Comparison of ENCODE assay signal across 12 cellular contexts in genomic region chr12:86264451-86265328, GRCh38. TPM values are rescaled to one million over a fixed set of nuclear protein-coding genes. Genes with fewer than 3 reads are reported as not detected.
A peak's percentile ranks its signal among the peaks of the same experiment; 100 is the strongest.
DNase-seq lines count a peak whose midpoint lies in the region; ATAC-seq and TF ChIP-seq lines count a peak whose summit lies in the region.
"Had no signal": no experiment of that assay in that cellular context is flagged by ENCODE, and none has a peak within 500 bp of the region (broad histone marks: within the 10 kb centered on the region; RNA-seq: fewer than 3 reads in every experiment).

No MANE protein-coding gene starts in this region.

- peak overlapping the region in 1 of 2 experiments; percentile 4 for H3K14ac ChIP-seq in mesenchymal stem cell (ENCODE audit: low read length in 2 of 2)

- H3K27ac ChIP-seq in SK-N-SH (ENCODE audit: low read depth in 2 of 2, low read length in 1 of 2) (no peak overlapping the region), endodermal cell (ENCODE audit: low read depth, low read length) (no peak overlapping the region), mesenchymal stem cell (ENCODE audit: low read length, poor library complexity, severe bottlenecking) (no peak overlapping the region)
- H3K27ac ChIP-seq: KMS-11 had no signal

- H2BK12ac ChIP-seq in mesenchymal stem cell (ENCODE audit: low read length in 2 of 2), result peak overlapping the region in 1 of 2 experiments; percentile 31

- H3K4me3 ChIP-seq in SK-N-SH (ENCODE audit: low read depth in 2 of 2, low read length in 1 of 2) (no peak overlapping the region), endodermal cell (ENCODE audit: low read length) (no peak overlapping the region), mesenchymal stem cell (ENCODE audit: insufficient read depth in 1 of 2, low read depth in 1 of 2, low read length in 2 of 2) (no peak overlapping the region)

- H3K79me1 ChIP-seq in mesenchymal stem cell (replicated peaks; ENCODE audit: low read length, poor library complexity, severe bottlenecking), result no peaks in the 10 kb centered on the region

- no peak overlapping the region for H2BK5ac ChIP-seq in mesenchymal stem cell (ENCODE audit: low read depth, low read length, poor library complexity, severe bottlenecking)

- H3K36me3 ChIP-seq in SK-N-SH (replicated peaks in 1 of 2; ENCODE audit: control insufficient read depth in 1 of 2, insufficient read depth in 2 of 2, low read length in 1 of 2), result no peaks in the 10 kb centered on the region
- no peaks in the 10 kb centered on the region for H3K36me3 ChIP-seq in endodermal cell (ENCODE audit: control insufficient read depth, insufficient read depth, low read length)
- no peaks in the 10 kb centered on the region for H3K36me3 ChIP-seq in mesenchymal stem cell (ENCODE audit: control insufficient read depth in 1 of 2, insufficient read depth in 2 of 2, low read depth in 1 of 2, low read length in 2 of 2)

- H3K9me3 Mint-ChIP-seq in endodermal cell, result no peaks in the 10 kb centered on the region

- H3K79me2 ChIP-seq in SK-N-SH (ENCODE audit: insufficient read depth), result no peaks in the 10 kb centered on the region

- no peaks in the 10 kb centered on the region for H3K9me2 ChIP-seq in SK-N-SH

- ATAC-seq in SK-N-SH treated with all-trans-retinoic acid at 6 μM for 48 hours (no peak), HG02884 (IDR thresholded peaks at IDR 0.05; ENCODE audit: unreplicated experiment) (no peak), HG02973 (IDR thresholded peaks at IDR 0.05; ENCODE audit: unreplicated experiment) (no peak)
- ATAC-seq: HCT116 had no signal

- no peak overlapping the region for H3K4ac ChIP-seq in mesenchymal stem cell (ENCODE audit: low read depth in 1 of 2, low read length in 2 of 2)

- no peak overlapping the region for H3K27ac Mint-ChIP-seq in endodermal cell
- H3K27ac Mint-ChIP-seq: T-helper 1 cell treated with Interleukin-12 subunit alpha and Interleukin-12 subunit beta and Interleukin-4 antibody, amounts not matched to agents 30 μg/mL and 1 μg/mL, for 36 hours had no signal

- 91% methylated on average over 14 of the region's 38 CpGs for WGBS in SK-N-SH (ENCODE audit: low lambda C conversion rate)
- 92 to 95% methylated on average over 7 to 38 of the region's 38 CpGs for WGBS in endodermal cell (ENCODE audit: insufficient coverage in 1 of 2, insufficient read length in 1 of 2), 2 experiments
- 69% methylated on average over 38 of the region's 38 CpGs for WGBS in mesenchymal stem cell

- peak overlapping the region; percentile 86 for H4K91ac ChIP-seq in mesenchymal stem cell (ENCODE audit: low read length)

- no peaks in the 10 kb centered on the region for H4K20me1 ChIP-seq in SK-N-SH (ENCODE audit: insufficient read depth)

- no peak for TF ChIP-seq RAD21 in SK-N-SH (IDR thresholded peaks at IDR 0.05; ENCODE audit: low read length)

- no peak overlapping the region for H4K8ac ChIP-seq in mesenchymal stem cell (ENCODE audit: low read length)

- no peak overlapping the region for H3K23ac ChIP-seq in mesenchymal stem cell (ENCODE audit: low read length in 2 of 2)

- no peak overlapping the region for H2BK120ac ChIP-seq in mesenchymal stem cell (ENCODE audit: low read depth, low read length)

- H3K36me3 Mint-ChIP-seq in endodermal cell (ENCODE audit: low read depth), result no peaks in the 10 kb centered on the region

- no peaks in the 10 kb centered on the region for H3K27me3 ChIP-seq in SK-N-SH (ENCODE audit: insufficient read depth)
- H3K27me3 ChIP-seq in endodermal cell (ENCODE audit: control insufficient read depth, insufficient read depth, low read length, poor library complexity, severe bottlenecking), result no peaks in the 10 kb centered on the region
- H3K27me3 ChIP-seq in mesenchymal stem cell (ENCODE audit: control insufficient read depth in 1 of 2, insufficient read depth in 1 of 2, low read length in 2 of 2), result peaks cover 0 to 3% of the 10 kb centered on the region in 2 experiments

- H3K4me2 ChIP-seq in SK-N-SH, result no peak overlapping the region
- H3K4me2 ChIP-seq in mesenchymal stem cell (ENCODE audit: low read length, poor library complexity, severe bottlenecking), result peak overlapping the region; percentile 44
- H3K4me2 ChIP-seq: KMS-11 had no signal

- H3K18ac ChIP-seq in mesenchymal stem cell (ENCODE audit: low read depth in 1 of 2, low read length in 2 of 2), result peak overlapping the region; percentile 6 to 19

- H3F3A ChIP-seq in SK-N-SH (replicated peaks; ENCODE audit: insufficient read depth), result no peaks in the 10 kb centered on the region

- H2AK5ac ChIP-seq in mesenchymal stem cell (ENCODE audit: low read length, severe bottlenecking), result no peak overlapping the region

- H3K4me1 Mint-ChIP-seq in endodermal cell, result peaks cover 4% of the 10 kb centered on the region

- H3K9ac ChIP-seq in SK-N-SH (no peak overlapping the region), endodermal cell (ENCODE audit: extremely low read depth, low read length, poor library complexity, severe bottlenecking) (no peak overlapping the region), mesenchymal stem cell (ENCODE audit: low read length) (no peak overlapping the region)
- H3K9ac ChIP-seq: KMS-11 had no signal

- CTCF ChIA-PET in SK-N-SH (lab: Yijun Ruan, JAX), result no interaction called here

- no peaks in the 10 kb centered on the region for H3K9me3 ChIP-seq in SK-N-SH
- no peaks in the 10 kb centered on the region for H3K9me3 ChIP-seq in endodermal cell (ENCODE audit: control insufficient read depth, low read length)
- no peaks in the 10 kb centered on the region for H3K9me3 ChIP-seq in mesenchymal stem cell (ENCODE audit: control insufficient read depth, low read length)

- peak overlapping the region; percentile 67 for H3K4me3 Mint-ChIP-seq in endodermal cell
- H3K4me3 Mint-ChIP-seq: T-helper 1 cell treated with Interleukin-12 subunit alpha and Interleukin-12 subunit beta and Interleukin-4 antibody, amounts not matched to agents 30 μg/mL and 1 μg/mL, for 36 hours had no signal

- H3K27me3 Mint-ChIP-seq in endodermal cell (ENCODE audit: insufficient read depth), result peaks cover 3% of the 10 kb centered on the region

- DNase-seq in SK-N-SH (peak; percentile 4), endodermal cell (peak; percentile 93), mesenchymal stem cell (no peak), ureter (ENCODE audit: low spot score) (peak; percentile 79), T-helper 9 cell (no peak)

- TF ChIP-seq EP300 in SK-N-SH (IDR thresholded peaks at IDR 0.05; ENCODE audit: borderline replicate concordance in 1 of 2, low read depth in 1 of 2, low read length in 1 of 2), result no peak

- no peaks in the 10 kb centered on the region for H3K4me1 ChIP-seq in SK-N-SH (ENCODE audit: control insufficient read depth in 1 of 2, insufficient read depth in 2 of 2, low read depth in 1 of 2, low read length in 1 of 2)
- no peaks in the 10 kb centered on the region for H3K4me1 ChIP-seq in endodermal cell (ENCODE audit: control insufficient read depth, insufficient read depth, low read length)
- H3K4me1 ChIP-seq in mesenchymal stem cell (ENCODE audit: control insufficient read depth, insufficient read depth, low read depth, low read length), result peaks cover 6% of the 10 kb centered on the region

- no peak overlapping the region for H2BK15ac ChIP-seq in mesenchymal stem cell (ENCODE audit: low read depth, poor library complexity, severe bottlenecking)

- POLR2A ChIA-PET in SK-N-SH (lab: Yijun Ruan, JAX), result no interaction called here

- H2AFZ ChIP-seq in SK-N-SH (ENCODE audit: low read depth) (no peak overlapping the region), mesenchymal stem cell (ENCODE audit: low read depth, low read length) (no peak overlapping the region)

- TF ChIP-seq CTCF in SK-N-SH (IDR thresholded peaks at IDR 0.05) (no peak), endodermal cell (conservative IDR thresholded peaks at IDR 0.05) (no peak)

TF ChIP-seq in SK-N-SH, 30 proteins besides CTCF, POLR2A, EP300 and RAD21 (continues in another document):
- TF ChIP-seq IRF3 (IDR thresholded peaks at IDR 0.05; ENCODE audit: low read depth, low read length) (no peak), TCF12 (IDR thresholded peaks at IDR 0.05) (no peak), NFIC (IDR thresholded peaks at IDR 0.05; ENCODE audit: borderline replicate concordance) (no peak), FOXJ3 (CRISPR knock-in tag; IDR thresholded peaks at IDR 0.05) (no peak), MXI1 (IDR thresholded peaks at IDR 0.05; ENCODE audit: low read depth, low read length) (no peak), RCOR1 (IDR thresholded peaks at IDR 0.05; ENCODE audit: low read length) (no peak)

TF ChIP-seq in SK-N-SH treated with all-trans-retinoic acid at 6 μM for 48 hours, 23 proteins besides CTCF, POLR2A, EP300 and RAD21 (continues in another document):
- no peak for TF ChIP-seq PPARA (CRISPR knock-in tag; IDR thresholded peaks at IDR 0.05; ENCODE audit: borderline replicate concordance)
- TF ChIP-seq ZNF565 (CRISPR knock-in tag; conservative IDR thresholded peaks at IDR 0.05; ENCODE audit: low read depth), result no peak
- TF ChIP-seq ESRRG (CRISPR knock-in tag; IDR thresholded peaks at IDR 0.05), result no peak
- no peak for TF ChIP-seq ZNF70 (CRISPR knock-in tag; IDR thresholded peaks at IDR 0.05)
- TF ChIP-seq TCF4 (CRISPR knock-in tag; IDR thresholded peaks at IDR 0.05; ENCODE audit: borderline replicate concordance), result no peak
- no peak for TF ChIP-seq POU6F1 (CRISPR knock-in tag; IDR thresholded peaks at IDR 0.05; ENCODE audit: borderline replicate concordance, low read depth)
- no peak for TF ChIP-seq ZFP3 (CRISPR knock-in tag; IDR thresholded peaks at IDR 0.05)
- no peak for TF ChIP-seq GLIS3 (CRISPR knock-in tag; IDR thresholded peaks at IDR 0.05)

RNA-seq across cellular contexts. Expression of gene MGAT4C, which starts 8.5 kb away (rescaled TPM):
- 0.02 and 0.07 TPM in 2 replicates for polyA plus RNA-seq in SK-N-SH (2012; rRNA removed)
- polyA plus RNA-seq in SK-N-SH (2012; cell fraction: cytosol; rRNA removed), result 0.08 and 0.12 TPM in 2 replicates
- polyA plus RNA-seq in SK-N-SH (2012; cell fraction: nucleus; rRNA removed), result 0.01 and 0.04 TPM in 2 replicates
- total RNA-seq in endodermal cell, result 1 to 10 TPM in 1 of 2 donors, under 1 TPM in 1; 0.11 to 1.8 TPM
- polyA plus RNA-seq in endodermal cell (2013, experiment 1 of 2), result 1.6 TPM
- polyA plus RNA-seq in endodermal cell (2013, experiment 2 of 2), result 0.41 TPM
- 0.84 TPM for polyA plus RNA-seq in mesenchymal stem cell (2013, experiment 1 of 2)
- polyA plus RNA-seq in mesenchymal stem cell (2013, experiment 2 of 2), result 1.1 TPM
- 0.26 TPM for total RNA-seq in ureter
- polyA plus RNA-seq: AG04450 had no signal

Comparison
In these comparisons a context has a peak if more than half of its experiments do, and no peak if none do; other contexts are left out.
1. DNase-seq: peak in SK-N-SH (single experiment), endodermal cell (single experiment) and ureter (single experiment); none in mesenchymal stem cell (single experiment) and T-helper 9 cell (single experiment).